In the genomic region with DNA sequence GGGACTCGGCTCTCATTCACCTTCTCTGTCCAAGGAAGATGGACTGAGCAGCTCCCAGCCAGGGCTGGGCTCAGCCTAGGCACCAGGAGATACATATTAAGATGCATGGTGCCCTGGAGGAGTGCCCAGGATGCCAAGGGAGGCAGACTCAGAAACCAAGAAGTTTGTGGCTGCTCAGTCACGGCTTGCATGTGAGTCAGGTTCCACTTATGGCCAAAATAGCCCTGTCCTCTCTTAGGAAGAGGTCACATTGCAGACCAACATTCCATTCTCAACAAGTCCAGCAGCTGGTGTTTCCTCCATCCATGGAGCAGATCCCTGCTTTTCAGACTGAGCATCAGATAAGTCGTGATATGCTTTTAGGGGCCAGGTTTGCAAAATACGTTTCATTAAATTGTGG, we compare ENCODE assay signal across 10 cellular contexts. TPM values are rescaled to one million over a fixed set of nuclear protein-coding genes. Genes with fewer than 3 reads are reported as not detected.
DNase-seq lines count a peak whose midpoint lies in the region; ATAC-seq and TF ChIP-seq lines count a peak whose summit lies in the region.
"Had no signal": no experiment of that assay in that cellular context is flagged by ENCODE, and none has a peak within 500 bp of the region (broad histone marks: within the 10 kb centered on the region; RNA-seq: fewer than 3 reads in every experiment).

No MANE protein-coding gene starts in this region.

- H3K9me3 ChIP-seq in MG63: no peaks in the 10 kb centered on the region
- H3K9me3 ChIP-seq in mucosa of rectum (ENCODE audit: control insufficient read depth in 2 of 2, low read length in 2 of 2): no peaks in the 10 kb centered on the region
- H3K9me3 ChIP-seq in upper lobe of right lung: no peaks in the 10 kb centered on the region

- H3K27me3 ChIP-seq in MG63: no peaks in the 10 kb centered on the region
- no peaks in the 10 kb centered on the region for H3K27me3 ChIP-seq in mucosa of rectum (ENCODE audit: control insufficient read depth in 2 of 2, insufficient read depth in 2 of 2, low read length in 2 of 2)
- no peaks in the 10 kb centered on the region for H3K27me3 ChIP-seq in upper lobe of right lung

- intact Hi-C loops in posterior vena cava (cut with DNase I): loop anchor here in 1 of 2 donors (5.0 kb wide), 1 partner anchor 962 kb away; no protein-coding TSS in a partner anchor
- intact Hi-C loops in upper lobe of right lung (cut with DNase I): no loop called here

- DNase-seq in AG20443 (ENCODE audit: low spot score): peak; percentile 88
- peak; percentile 91 for DNase-seq in MG63
- DNase-seq in dedifferentiated amniotic fluid mesenchymal stem cell (ENCODE audit: extremely low spot score): peak; percentile 74
- DNase-seq in posterior vena cava (ENCODE audit: low spot score): no peak
- no peak for DNase-seq in ecto neural progenitor cell (ENCODE audit: low spot score)
- no peak for DNase-seq in NCI-H69 (lab: John Stamatoyannopoulos, UW)
- DNase-seq in upper lobe of right lung: no peak
- DNase-seq: NCI-H524 had no signal

- no peak for ATAC-seq in upper lobe of right lung

- H3K27ac ChIP-seq in mucosa of rectum (ENCODE audit: low read depth in 2 of 2, low read length in 2 of 2) (peak overlapping the region; percentile 68 to 81), upper lobe of right lung (no peak overlapping the region)
- H3K27ac ChIP-seq: parathyroid adenoma had no signal

- no peak for TF ChIP-seq CTCF in upper lobe of right lung (IDR thresholded peaks at IDR 0.05)

- H3K4me3 ChIP-seq in MG63 (no peak overlapping the region), mucosa of rectum (ENCODE audit: low read length in 2 of 2) (no peak overlapping the region), upper lobe of right lung (no peak overlapping the region)

- no peak overlapping the region for H3K9ac ChIP-seq in mucosa of rectum (ENCODE audit: low read depth in 1 of 2, low read length in 2 of 2)
- H3K9ac ChIP-seq: parathyroid adenoma had no signal

- no peaks in the 10 kb centered on the region for H3K36me3 ChIP-seq in MG63
- peaks cover 0 to 4% of the 10 kb centered on the region in 2 donors for H3K36me3 ChIP-seq in mucosa of rectum (ENCODE audit: control insufficient read depth in 2 of 2, insufficient read depth in 2 of 2, low read length in 2 of 2)
- H3K36me3 ChIP-seq in upper lobe of right lung: no peaks in the 10 kb centered on the region

- H3K4me1 ChIP-seq in mucosa of rectum (ENCODE audit: control insufficient read depth in 2 of 2, insufficient read depth in 2 of 2, low read length in 2 of 2) (peaks cover 57 to 64% of the 10 kb centered on the region in 2 donors), upper lobe of right lung (no peaks in the 10 kb centered on the region)
- H3K4me1 ChIP-seq: parathyroid adenoma had no signal

RNA-seq across cellular contexts. Expression of a gene that starts 21.8 kb away (rescaled TPM):
- 0.03 and 1.3 TPM in 2 replicates for total RNA-seq in MG63 (2014; rRNA removed; shearing (Covaris generic); ENCODE audit: low replicate concordance)
- total RNA-seq in posterior vena cava: 1 to 10 TPM; 3.9 to 4.8 TPM
- total RNA-seq in upper lobe of right lung: 19.1 TPM

Comparison
In these comparisons a context has a peak if more than half of its experiments do, and no peak if none do; other contexts are left out.
1. DNase-seq: peak in AG20443 (single experiment), MG63 (single experiment) and dedifferentiated amniotic fluid mesenchymal stem cell (single experiment); none in posterior vena cava (single experiment), ecto neural progenitor cell (single experiment), NCI-H69 (single experiment) and upper lobe of right lung (single experiment).